ENCODE assay signal across 27 cellular contexts in the genomic region with DNA sequence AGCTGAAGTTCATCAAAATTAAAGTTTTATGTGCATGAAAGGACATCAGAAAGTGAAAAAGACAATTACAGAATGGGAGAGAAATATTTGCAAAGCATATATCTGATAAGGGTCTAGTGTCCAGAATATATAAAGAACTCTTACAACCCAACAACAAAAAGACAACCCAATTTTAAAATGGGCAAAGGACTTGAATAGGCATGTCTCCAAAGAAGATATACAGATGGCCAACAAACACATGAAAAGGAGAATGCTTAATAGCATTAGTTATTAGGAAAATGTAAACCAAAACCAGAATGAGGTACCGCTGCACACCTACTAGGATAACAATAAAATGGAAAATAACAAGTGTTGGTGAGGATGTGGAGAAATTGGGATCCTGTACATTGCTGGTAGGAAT.
"Had no signal": no experiment of that assay in that cellular context is flagged by ENCODE, and none has a peak within 500 bp of the region (broad histone marks: within the 10 kb centered on the region; RNA-seq: fewer than 3 reads in every experiment).

No MANE protein-coding gene starts in this region.

- H3K4me3 Mint-ChIP-seq: activated CD4-positive, alpha-beta T cell treated with anti-CD3 and anti-CD28 coated beads, Interleukin-2, amount 10 ng/mL, durations not matched to agents 7 days and 5 days; dendritic cell treated with granulocyte-macrophage colony-stimulating factor and Interleukin-4, amounts not matched to agents 40 ng/mL and 50 ng/mL, for 4 days; T-helper 17 cell had no signal

- ATAC-seq: activated CD4-positive, alpha-beta T cell treated with anti-CD3 and anti-CD28 coated beads for 36 hours; activated CD8-positive, alpha-beta T cell treated with anti-CD3 and anti-CD28 coated beads for 36 hours; activated naive CD4-positive, alpha-beta T cell treated with anti-CD3 and anti-CD28 coated beads, Interleukin-2, amount 50 U/mL, for 72 hours; activated T-cell treated with anti-CD3 and anti-CD28 coated beads, Interleukin-2, amount 50 U/mL, for 4 hours; activated T-helper 17 cell treated with anti-CD3 and anti-CD28 coated beads, Interleukin-2, amount 50 U/mL, for 72 hours; esophagus mucosa; T-helper 17 cell had no signal

- H3K27me3 Mint-ChIP-seq: activated B cell treated with CpG ODN at 0.5 μM for 24 hours had no signal

- H3K9me3 Mint-ChIP-seq: activated B cell treated with CpG ODN at 0.5 μM for 24 hours; activated CD4-positive, alpha-beta T cell treated with anti-CD3 and anti-CD28 coated beads, Interleukin-2, amount 10 ng/mL, durations not matched to agents 7 days and 5 days; activated CD8-positive, alpha-beta T cell treated with anti-CD3 and anti-CD28 coated beads for 36 hours; activated naive CD4-positive, alpha-beta T cell treated with anti-CD3 and anti-CD28 coated beads, Interleukin-2, amount 50 U/mL, for 72 hours; activated naive CD8-positive, alpha-beta T cell treated with anti-CD3 and anti-CD28 coated beads, Interleukin-2, amount 10 ng/mL, durations not matched to agents 7 days and 5 days; activated T-cell treated with anti-CD3 and anti-CD28 coated beads, Interleukin-2, amount 50 U/mL, for 4 hours; activated T-helper 17 cell treated with anti-CD3 and anti-CD28 coated beads, Interleukin-2, amount 50 U/mL, for 72 hours; central memory CD8-positive, alpha-beta T cell; dendritic cell treated with granulocyte-macrophage colony-stimulating factor and Interleukin-4, amounts not matched to agents 40 ng/mL and 50 ng/mL, for 4 days; endodermal cell; T-helper 2 cell treated with Interferon-gamma antibody and Interleukin-4, amounts not matched to agents 5 μg/mL and 100 μg/mL, for 36 hours had no signal

- DNase-seq: activated B cell treated with CpG ODN at 0.5 μM for 24 hours; activated CD4-positive, alpha-beta T cell treated with anti-CD3 and anti-CD28 coated beads for 36 hours; activated CD4-positive, alpha-beta T cell treated with anti-CD3 and anti-CD28 coated beads, Interleukin-2, amount 10 ng/mL, durations not matched to agents 7 days and 5 days; activated CD4-positive, alpha-beta T cell treated with anti-CD3 and anti-CD28 coated beads, Interleukin-2, amount 50 U/mL, for 4 hours; activated CD4-positive, CD25-positive, alpha-beta regulatory T cell treated with anti-CD3 and anti-CD28 coated beads, Interleukin-2, amount 50 U/mL, for 72 hours; activated CD8-positive, alpha-beta memory T cell treated with anti-CD3 and anti-CD28 coated beads for 24 hours; activated CD8-positive, alpha-beta T cell treated with anti-CD3 and anti-CD28 coated beads for 36 hours; activated effector memory CD4-positive, alpha-beta T cell treated with Interleukin-2 at 50 U/mL for 16 hours; activated gamma-delta T cell treated with Interleukin-2 at 50 U/mL for 16 hours; activated naive CD4-positive, alpha-beta T cell treated with Interleukin-2 at 50 U/mL for 16 hours; activated naive CD8-positive, alpha-beta T cell treated with anti-CD3 and anti-CD28 coated beads, Interleukin-2, amount 10 ng/mL, durations not matched to agents 7 days and 5 days; activated T-cell treated with anti-CD3 and anti-CD28 coated beads, Interleukin-2, amount 50 U/mL, for 4 hours; brain microvascular endothelial cell; dorsolateral prefrontal cortex; effector memory CD4-positive, alpha-beta T cell; foreskin fibroblast; T-helper 1 cell; T-helper 17 cell; T1000; WERI-Rb-1 had no signal

- H3K27ac Mint-ChIP-seq: activated B cell treated with CpG ODN at 0.5 μM for 24 hours; activated CD4-positive, alpha-beta T cell treated with anti-CD3 and anti-CD28 coated beads for 36 hours; activated CD4-positive, alpha-beta T cell treated with anti-CD3 and anti-CD28 coated beads, Interleukin-2, amount 10 ng/mL, durations not matched to agents 7 days and 5 days; activated CD8-positive, alpha-beta T cell treated with anti-CD3 and anti-CD28 coated beads for 36 hours; activated naive CD4-positive, alpha-beta T cell treated with anti-CD3 and anti-CD28 coated beads, Interleukin-2, amount 50 U/mL, for 72 hours; activated naive CD8-positive, alpha-beta T cell treated with anti-CD3 and anti-CD28 coated beads, Interleukin-2, amount 10 ng/mL, durations not matched to agents 7 days and 5 days; activated T-helper 17 cell treated with anti-CD3 and anti-CD28 coated beads, Interleukin-2, amount 50 U/mL, for 72 hours; dendritic cell treated with granulocyte-macrophage colony-stimulating factor and Interleukin-4, amounts not matched to agents 40 ng/mL and 50 ng/mL, for 4 days; endodermal cell; T-helper 17 cell; T-helper 2 cell treated with Interferon-gamma antibody and Interleukin-4, amounts not matched to agents 5 μg/mL and 100 μg/mL, for 36 hours had no signal

- H3K36me3 Mint-ChIP-seq: activated naive CD8-positive, alpha-beta T cell treated with anti-CD3 and anti-CD28 coated beads, Interleukin-2, amount 10 ng/mL, durations not matched to agents 7 days and 5 days had no signal
